ENCODE assay signal across 8 cellular contexts in genomic region chr22:18110944-18111758, GRCh38. TPM values are rescaled to one million over a fixed set of nuclear protein-coding genes. Genes with fewer than 3 reads are reported as not detected.
A peak's percentile ranks its signal among the peaks of the same experiment; 100 is the strongest.
DNase-seq lines count a peak whose midpoint lies in the region; ATAC-seq, FAIRE-seq and TF ChIP-seq lines count a peak whose summit lies in the region.

No MANE protein-coding gene starts in this region.

- H3K4me3 ChIP-seq in GM08714 (ENCODE audit: low read length), result peak overlapping the region; percentile 55; the same call in 1 of the 2 replicates
- H3K4me3 ChIP-seq in sigmoid colon, result peak overlapping the region; percentile 30 to 55 (median 47)

- no peak for FAIRE-seq in H54 (lab: Jason Lieb, UNC)

- intact Hi-C loops in left ventricle myocardium superior (cut with micrococcal nuclease), result no loop called here
- intact Hi-C loops in sigmoid colon (cut with DNase I), result no loop called here

- no peaks in the 10 kb centered on the region for H3K36me3 ChIP-seq in sigmoid colon

- H3K27ac ChIP-seq in sigmoid colon, result peak overlapping the region in 1 of 4 donors; percentile 75

- no peak overlapping the region for H3K27ac Mint-ChIP-seq in activated CD8-positive, alpha-beta T cell treated with anti-CD3 and anti-CD28 coated beads, Interleukin-2, amount 10 ng/mL, durations not matched to agents 7 days and 5 days

- DNase-seq in activated CD8-positive, alpha-beta T cell treated with anti-CD3 and anti-CD28 coated beads, Interleukin-2, amount 10 ng/mL, durations not matched to agents 7 days and 5 days, result no peak
- DNase-seq in left ventricle myocardium superior, result no peak
- no peak for DNase-seq in sigmoid colon
- no peak for DNase-seq in NCI-H2171 treated with DMSO at 0.1 percent for 48 hours (lab: John Stamatoyannopoulos, UW)
- no peak for DNase-seq in H54 (ENCODE audit: insufficient read length, low spot score)

- H3K9me3 Mint-ChIP-seq in activated CD8-positive, alpha-beta T cell treated with anti-CD3 and anti-CD28 coated beads, Interleukin-2, amount 10 ng/mL, durations not matched to agents 7 days and 5 days (ENCODE audit: insufficient read depth), result no peaks in the 10 kb centered on the region

- TF ChIP-seq CTCF in sigmoid colon (IDR thresholded peaks at IDR 0.05), result no peak

- CTCF ChIA-PET in activated CD8-positive, alpha-beta T cell treated with anti-CD3 and anti-CD28 coated beads, Interleukin-2, amount 10 ng/mL, durations not matched to agents 7 days and 5 days (lab: Charles Lee), result no interaction called here

- no peak for TF ChIP-seq POLR2A in sigmoid colon (IDR thresholded peaks at IDR 0.05)
- no peak for TF ChIP-seq POLR2A in H54 (IDR thresholded peaks at IDR 0.05; ENCODE audit: low read depth, low read length)

- peaks cover 7% of the 10 kb centered on the region for H3K36me3 Mint-ChIP-seq in activated CD8-positive, alpha-beta T cell treated with anti-CD3 and anti-CD28 coated beads, Interleukin-2, amount 10 ng/mL, durations not matched to agents 7 days and 5 days (ENCODE audit: low read depth)

- peaks cover 5 to 34% (median 10%) of the 10 kb centered on the region in 3 donors for H3K27me3 ChIP-seq in sigmoid colon

- H3K4me1 Mint-ChIP-seq in activated CD8-positive, alpha-beta T cell treated with anti-CD3 and anti-CD28 coated beads, Interleukin-2, amount 10 ng/mL, durations not matched to agents 7 days and 5 days (ENCODE audit: low read depth), result peaks cover 42% of the 10 kb centered on the region

- peaks cover 27% of the 10 kb centered on the region for H3K27me3 Mint-ChIP-seq in activated CD8-positive, alpha-beta T cell treated with anti-CD3 and anti-CD28 coated beads, Interleukin-2, amount 10 ng/mL, durations not matched to agents 7 days and 5 days (ENCODE audit: low read depth)

- WGBS in sigmoid colon, 2 donors, result 23 to 25% methylated on average over 41 of the region's 41 CpGs

- ATAC-seq in activated CD8-positive, alpha-beta T cell treated with anti-CD3 and anti-CD28 coated beads, Interleukin-2, amount 10 ng/mL, durations not matched to agents 7 days and 5 days, result no peak
- ATAC-seq in left ventricle myocardium superior (peak; percentile 5), GM21526 (IDR thresholded peaks at IDR 0.05; ENCODE audit: low FRiP score, unreplicated experiment) (no peak), GM19023 (IDR thresholded peaks at IDR 0.05; ENCODE audit: unreplicated experiment) (no peak)

- H3K4me1 ChIP-seq in sigmoid colon, result peaks cover 0 to 19% (median 16%) of the 10 kb centered on the region in 4 donors

- no peak for TF ChIP-seq EP300 in sigmoid colon (IDR thresholded peaks at IDR 0.05)

- no peaks in the 10 kb centered on the region for H3K9me3 ChIP-seq in sigmoid colon

- POLR2A ChIA-PET in activated CD8-positive, alpha-beta T cell treated with anti-CD3 and anti-CD28 coated beads, Interleukin-2, amount 10 ng/mL, durations not matched to agents 7 days and 5 days (lab: Charles Lee), result no interaction called here

- peak overlapping the region; percentile 44 for H3K4me3 Mint-ChIP-seq in activated CD8-positive, alpha-beta T cell treated with anti-CD3 and anti-CD28 coated beads, Interleukin-2, amount 10 ng/mL, durations not matched to agents 7 days and 5 days

RNA-seq across cellular contexts. Expression of gene TUBA8, which starts 0.5 kb away (rescaled TPM):
- total RNA-seq in activated CD8-positive, alpha-beta T cell treated with anti-CD3 and anti-CD28 coated beads, Interleukin-2, amount 10 ng/mL, durations not matched to agents 7 days and 5 days, result 1 to 10 TPM; 1.2 to 1.5 TPM
- total RNA-seq in left ventricle myocardium superior (298 TPM), sigmoid colon (1 to 10 TPM in 2 of 4 donors, under 1 TPM in 2; 0.81 to 1.1 (median 1.0) TPM)
- 1 to 10 TPM in 2 of 3 donors, under 1 TPM in 1; 0.92 to 3.3 (median 3.0) TPM for polyA plus RNA-seq in sigmoid colon

RNA-seq across cellular contexts. Expression of gene PEX26, which starts 33.4 kb away (rescaled TPM):
- total RNA-seq in activated CD8-positive, alpha-beta T cell treated with anti-CD3 and anti-CD28 coated beads, Interleukin-2, amount 10 ng/mL, durations not matched to agents 7 days and 5 days, result 10 to 100 TPM; 44.4 TPM
- 20.6 TPM for total RNA-seq in left ventricle myocardium superior
- 10 to 100 TPM; 13.3 to 21.3 (median 17.7) TPM for total RNA-seq in sigmoid colon
- 100 to 1,000 TPM in 1 of 3 donors, 10 to 100 TPM in 2; 45.0 to 124 (median 85.1) TPM for polyA plus RNA-seq in sigmoid colon

RNA-seq across cellular contexts. Expression of gene USP18, which starts 38.8 kb away (rescaled TPM):
- total RNA-seq in activated CD8-positive, alpha-beta T cell treated with anti-CD3 and anti-CD28 coated beads, Interleukin-2, amount 10 ng/mL, durations not matched to agents 7 days and 5 days, result 10 to 100 TPM; 50.0 to 52.5 TPM
- total RNA-seq in left ventricle myocardium superior, result 2.6 TPM
- 1 to 10 TPM; 2.0 to 8.9 (median 4.2) TPM for total RNA-seq in sigmoid colon
- 10 to 100 TPM in 1 of 3 donors, 1 to 10 TPM in 2; 4.8 to 12.8 (median 6.7) TPM for polyA plus RNA-seq in sigmoid colon

Comparison
In these comparisons a context has a peak if more than half of its experiments do, and no peak if none do; other contexts are left out.
1. RNA of gene TUBA8, which starts 0.5 kb away (total RNA-seq): 298 TPM in left ventricle myocardium superior (single experiment); 1.2 to 1.5 TPM in activated CD8-positive, alpha-beta T cell treated with anti-CD3 and anti-CD28 coated beads, Interleukin-2, amount 10 ng/mL, durations not matched to agents 7 days and 5 days and 0.81 to 1.1 TPM in sigmoid colon; every median in the first group is over 100 times any median in the second.
2. RNA of gene USP18, which starts 38.8 kb away (total RNA-seq): 50.0 to 52.5 TPM in activated CD8-positive, alpha-beta T cell treated with anti-CD3 and anti-CD28 coated beads, Interleukin-2, amount 10 ng/mL, durations not matched to agents 7 days and 5 days; 2.0 to 8.9 TPM in sigmoid colon and 2.6 TPM in left ventricle myocardium superior (single experiment); every median in the first group is over 4 times any median in the second.